Comparison of ENCODE assay signal across 1 cellular context in the genomic region with DNA sequence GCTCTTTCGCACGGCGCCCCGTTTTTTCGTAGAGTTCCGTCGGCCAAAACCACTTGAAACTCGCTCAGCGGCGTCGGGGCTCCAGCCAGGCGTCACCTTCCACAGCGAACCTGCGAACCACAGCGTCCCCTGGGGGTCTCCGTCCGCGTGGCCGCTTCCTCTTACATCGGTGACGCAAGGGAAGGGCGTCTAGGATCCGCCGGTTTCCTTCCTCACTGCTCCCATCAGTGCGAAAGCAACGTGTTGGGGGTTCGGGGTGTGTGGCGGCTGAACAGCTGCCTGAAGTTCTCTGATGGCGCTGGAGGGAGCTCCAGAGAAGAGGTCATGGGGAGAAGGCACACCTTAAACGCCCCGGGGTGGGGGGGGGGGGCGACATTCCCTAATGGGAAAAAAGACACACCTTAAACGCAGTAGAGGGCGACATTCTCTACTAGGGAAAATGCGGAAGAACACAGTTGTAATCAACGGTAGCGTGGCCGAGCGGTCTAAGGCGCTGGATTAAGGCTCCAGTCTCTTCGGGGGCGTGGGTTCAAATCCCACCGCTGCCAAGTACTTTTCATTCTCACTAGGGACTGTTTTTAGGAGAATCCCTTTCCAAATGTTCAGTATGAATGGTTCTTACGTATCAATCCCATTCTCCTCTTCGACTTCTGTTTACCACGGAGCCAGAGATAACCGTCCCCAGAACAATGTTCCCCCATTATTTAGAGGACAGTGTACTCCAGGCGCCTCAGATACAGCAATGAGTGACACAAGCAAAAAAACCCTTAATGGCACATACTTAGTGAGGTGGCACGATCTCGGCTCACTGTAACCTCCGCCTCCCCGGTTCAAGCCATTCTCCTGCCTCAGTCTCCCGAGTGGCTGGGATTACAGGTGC.
A peak's percentile ranks its signal among the peaks of the same experiment; 100 is the strongest.
TF ChIP-seq lines count a peak whose summit lies in the region.

No MANE protein-coding gene starts in this region.

TF ChIP-seq in H1, 55 proteins besides CTCF, POLR2A, EP300 and RAD21:
- TF ChIP-seq SP2 (IDR thresholded peaks at IDR 0.05; ENCODE audit: low read length) (no peak), CREB1 (IDR thresholded peaks at IDR 0.05) (peak; percentile 85), CBX5 (IDR thresholded peaks at IDR 0.05; ENCODE audit: low read depth, low read length) (no peak), EGR1 (IDR thresholded peaks at IDR 0.05; ENCODE audit: borderline replicate concordance, low read depth, low read length) (no peak; the same call in 1 of the 2 replicates), HDAC2 (IDR thresholded peaks at IDR 0.05; ENCODE audit: borderline replicate concordance in 1 of 2, low read depth in 2 of 2, low read length in 2 of 2) (peak; percentile 65 to 89; a peak in 2 of 4 replicates), POU5F1 (IDR thresholded peaks at IDR 0.05; ENCODE audit: low read depth, low read length) (no peak), GTF2F1 (IDR thresholded peaks at IDR 0.05; ENCODE audit: borderline replicate concordance, low read depth, low read length) (peak; percentile 12; the same call in 1 of the 2 replicates), PHF8 (conservative IDR thresholded peaks at IDR 0.05; ENCODE audit: low read depth, low read length) (0 out of 2 replicates have a peak, but pooled peaks have one; percentile 24), SIRT6 (IDR thresholded peaks at IDR 0.05; ENCODE audit: low read length) (no peak), KDM4A (IDR thresholded peaks at IDR 0.05; ENCODE audit: low read depth, low read length, severe bottlenecking) (peak; percentile 53), POLR2AphosphoS5 (IDR thresholded peaks at IDR 0.05; ENCODE audit: low read depth, low read length) (peak; percentile 31; the same call in 1 of the 2 replicates), CEBPB (IDR thresholded peaks at IDR 0.05; ENCODE audit: low read depth, low read length) (peak; percentile 94), GABPA (IDR thresholded peaks at IDR 0.05; ENCODE audit: borderline replicate concordance, insufficient read depth, low read length) (no peak), MAFK (IDR thresholded peaks at IDR 0.05; ENCODE audit: low read depth, low read length) (no peak; the same call in 1 of the 2 replicates), TAF7 (optimal IDR thresholded peaks at IDR 0.05; ENCODE audit: borderline replicate concordance, low read depth, low read length) (no peak), RBBP5 (IDR thresholded peaks at IDR 0.05; ENCODE audit: borderline replicate concordance, low read depth, low read length) (peak; percentile 86), BACH1 (IDR thresholded peaks at IDR 0.05; ENCODE audit: low read length) (peak; percentile 90), ZNF274 (IDR thresholded peaks at IDR 0.05; ENCODE audit: borderline replicate concordance, extremely low read depth, low read length) (no peak), ASH2L (IDR thresholded peaks at IDR 0.05; ENCODE audit: low read length) (peak; percentile 90), SP1 (IDR thresholded peaks at IDR 0.05; ENCODE audit: low read depth, low read length) (no peak), NANOG (IDR thresholded peaks at IDR 0.05; ENCODE audit: insufficient read depth, low read depth, low read length, poor library complexity, severe bottlenecking) (no peak), TEAD4 (IDR thresholded peaks at IDR 0.05; ENCODE audit: low read depth, low read length) (peak; percentile 77), RXRA (IDR thresholded peaks at IDR 0.05; ENCODE audit: insufficient read depth, low read depth, low read length) (no peak), KDM1A (IDR thresholded peaks at IDR 0.05; ENCODE audit: borderline replicate concordance, low read length) (0 out of 2 replicates have a peak, but pooled peaks have one; percentile 8), JUND (IDR thresholded peaks at IDR 0.05; ENCODE audit: low read length) (peak; percentile 81; the same call in 1 of the 2 replicates), SIN3A (conservative IDR thresholded peaks at IDR 0.05 in 1 of 2, IDR thresholded peaks at IDR 0.05 in 1 of 2; ENCODE audit: low read depth in 1 of 2, low read length in 2 of 2) (peak in 1 of 2 experiments; percentile 83; a peak in 2 of 4 replicates), JUN (IDR thresholded peaks at IDR 0.05; ENCODE audit: low read depth, low read length) (no peak), YY1 (IDR thresholded peaks at IDR 0.05; ENCODE audit: low read depth, low read length) (no peak), TBP (IDR thresholded peaks at IDR 0.05; ENCODE audit: low read depth, low read length) (peak; percentile 98), TAF1 (IDR thresholded peaks at IDR 0.05; ENCODE audit: low read depth, low read length) (0 out of 2 replicates have a peak, but pooled peaks have one; percentile 25)
- TF ChIP-seq, protein P1, sequence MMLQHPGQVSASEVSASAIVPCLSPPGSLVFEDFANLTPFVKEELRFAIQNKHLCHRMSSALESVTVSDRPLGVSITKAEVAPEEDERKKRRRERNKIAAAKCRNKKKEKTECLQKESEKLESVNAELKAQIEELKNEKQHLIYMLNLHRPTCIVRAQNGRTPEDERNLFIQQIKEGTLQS (IDR thresholded peaks at IDR 0.05; ENCODE audit: insufficient read depth, low read depth, low read length), result peak; percentile 87
- TF ChIP-seq, protein P2, sequence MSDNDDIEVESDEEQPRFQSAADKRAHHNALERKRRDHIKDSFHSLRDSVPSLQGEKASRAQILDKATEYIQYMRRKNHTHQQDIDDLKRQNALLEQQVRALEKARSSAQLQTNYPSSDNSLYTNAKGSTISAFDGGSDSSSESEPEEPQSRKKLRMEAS (IDR thresholded peaks at IDR 0.05), result peak; percentile 91
- TF ChIP-seq, protein P3, sequence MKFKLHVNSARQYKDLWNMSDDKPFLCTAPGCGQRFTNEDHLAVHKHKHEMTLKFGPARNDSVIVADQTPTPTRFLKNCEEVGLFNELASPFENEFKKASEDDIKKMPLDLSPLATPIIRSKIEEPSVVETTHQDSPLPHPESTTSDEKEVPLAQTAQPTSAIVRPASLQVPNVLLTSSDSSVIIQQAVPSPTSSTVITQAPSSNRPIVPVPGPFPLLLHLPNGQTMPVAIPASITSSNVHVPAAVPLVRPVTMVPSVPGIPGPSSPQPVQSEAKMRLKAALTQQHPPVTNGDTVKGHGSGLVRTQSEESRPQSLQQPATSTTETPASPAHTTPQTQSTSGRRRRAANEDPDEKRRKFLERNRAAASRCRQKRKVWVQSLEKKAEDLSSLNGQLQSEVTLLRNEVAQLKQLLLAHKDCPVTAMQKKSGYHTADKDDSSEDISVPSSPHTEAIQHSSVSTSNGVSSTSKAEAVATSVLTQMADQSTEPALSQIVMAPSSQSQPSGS (IDR thresholded peaks at IDR 0.05; ENCODE audit: low read length), result peak; percentile 82
